ENCODE assay signal across 16 cellular contexts in genomic region chr3:13106308-13106970, GRCh38. TPM values are rescaled to one million over a fixed set of nuclear protein-coding genes. Genes with fewer than 3 reads are reported as not detected.
DNase-seq lines count a peak whose midpoint lies in the region; ATAC-seq and TF ChIP-seq lines count a peak whose summit lies in the region.
"Had no signal": no experiment of that assay in that cellular context is flagged by ENCODE, and none has a peak within 500 bp of the region (broad histone marks: within the 10 kb centered on the region; RNA-seq: fewer than 3 reads in every experiment).

No MANE protein-coding gene starts in this region.

- intact Hi-C loops in breast epithelium (cut with DNase I; ENCODE audit: low total_unique reads) (no loop called here), aorta (cut with DNase I) (no loop called here)
- intact Hi-C loops in naive thymus-derived CD4-positive, alpha-beta T cell (cut with micrococcal nuclease), result no loop called here

- no peaks in the 10 kb centered on the region for H3K36me3 ChIP-seq in breast epithelium
- no peaks in the 10 kb centered on the region for H3K36me3 ChIP-seq in aorta (ENCODE audit: control insufficient read depth in 1 of 2, insufficient read depth in 2 of 2, low read length in 1 of 2)
- H3K36me3 ChIP-seq in naive thymus-derived CD4-positive, alpha-beta T cell (ENCODE audit: control insufficient read depth in 2 of 3, insufficient read depth in 3 of 3, low read length in 3 of 3), result no peaks in the 10 kb centered on the region
- H3K36me3 ChIP-seq: neutrophil, Peyer's patch had no signal

- no peaks in the 10 kb centered on the region for H3K4me1 ChIP-seq in breast epithelium
- H3K4me1 ChIP-seq in aorta (ENCODE audit: control insufficient read depth in 1 of 2, insufficient read depth in 2 of 2, low read length in 2 of 2), result no peaks in the 10 kb centered on the region
- H3K4me1 ChIP-seq in naive thymus-derived CD4-positive, alpha-beta T cell (ENCODE audit: control insufficient read depth in 2 of 2, insufficient read depth in 2 of 2, low read length in 2 of 2), result peaks cover 8 to 12% of the 10 kb centered on the region in 2 donors

- DNase-seq in T47D (ENCODE audit: low read depth in 1 of 2, low spot score in 1 of 2) (peak; percentile 71 to 87), breast epithelium (ENCODE audit: low spot score in 2 of 2) (no peak), NCI-H2029 treated with DMSO at 0.1 percent for 48 hours (lab: John Stamatoyannopoulos, UW) (peak; percentile 33), epithelial cell of prostate (ENCODE audit: low read depth, low spot score) (no peak), aorta (peak; percentile 9 to 17), GM10266 (ENCODE audit: extremely low spot score) (no peak)
- DNase-seq in naive thymus-derived CD4-positive, alpha-beta T cell, result no peak
- DNase-seq: mesendoderm; MV-4-11; NCI-H2171 treated with DMSO at 0.1 percent for 48 hours; stimulated activated naive CD8-positive, alpha-beta T cell treated with anti-CD3 and anti-CD28 coated beads, Interleukin-15, amount 100 ng/mL, for 72 hours; T-helper 2 cell had no signal

- no peak overlapping the region for H3K4me3 Mint-ChIP-seq in naive thymus-derived CD4-positive, alpha-beta T cell
- H3K4me3 Mint-ChIP-seq: stimulated activated naive CD8-positive, alpha-beta T cell treated with anti-CD3 and anti-CD28 coated beads, Interleukin-15, amount 100 ng/mL, for 72 hours had no signal

- H3K9me3 ChIP-seq in breast epithelium (no peaks in the 10 kb centered on the region), aorta (ENCODE audit: control insufficient read depth, low read length) (no peaks in the 10 kb centered on the region)
- no peaks in the 10 kb centered on the region for H3K9me3 ChIP-seq in naive thymus-derived CD4-positive, alpha-beta T cell (ENCODE audit: control insufficient read depth in 2 of 3, low read length in 3 of 3)
- H3K9me3 ChIP-seq: neutrophil, Peyer's patch had no signal

- H3K27ac Mint-ChIP-seq in naive thymus-derived CD4-positive, alpha-beta T cell, result peak overlapping the region in 1 of 9 donors; percentile 45
- H3K27ac Mint-ChIP-seq: activated T-helper 2 cell treated with anti-CD3 and anti-CD28 coated beads, Interferon-gamma antibody, Interleukin-2, Interleukin-4, amounts not matched to agents 10 μg/mL and 5 μg/mL and 100 μg/mL, durations not matched to agents 14 hours and 24 hours and 36 hours; stimulated activated naive CD8-positive, alpha-beta T cell treated with anti-CD3 and anti-CD28 coated beads, Interleukin-15, amount 100 ng/mL, for 72 hours had no signal

- peaks cover 5 to 11% (median 8%) of the 10 kb centered on the region in 7 donors for H3K4me1 Mint-ChIP-seq in naive thymus-derived CD4-positive, alpha-beta T cell

- ATAC-seq in aorta (ENCODE audit: low FRiP score), result no peak
- no peak for ATAC-seq in naive thymus-derived CD4-positive, alpha-beta T cell
- ATAC-seq in GM19328 (IDR thresholded peaks at IDR 0.05; ENCODE audit: unreplicated experiment), result no peak
- ATAC-seq: stimulated activated naive CD8-positive, alpha-beta T cell treated with anti-CD3 and anti-CD28 coated beads, Interleukin-15, amount 100 ng/mL, for 72 hours had no signal

- peak overlapping the region in 1 of 2 donors; percentile 25 for H3K27ac ChIP-seq in breast epithelium
- peak overlapping the region; percentile 93 for H3K27ac ChIP-seq in epithelial cell of prostate
- no peak overlapping the region for H3K27ac ChIP-seq in aorta (ENCODE audit: low read depth in 1 of 2, low read length in 2 of 2)
- H3K27ac ChIP-seq in naive thymus-derived CD4-positive, alpha-beta T cell (ENCODE audit: low read depth, low read length), result no peak overlapping the region
- H3K27ac ChIP-seq: neutrophil, Peyer's patch had no signal

- H3K27me3 ChIP-seq in breast epithelium, result no peaks in the 10 kb centered on the region
- H3K27me3 ChIP-seq in aorta (ENCODE audit: control insufficient read depth in 1 of 2, insufficient read depth in 2 of 2, low read length in 1 of 2), result no peaks in the 10 kb centered on the region
- H3K27me3 ChIP-seq in naive thymus-derived CD4-positive, alpha-beta T cell (ENCODE audit: control insufficient read depth in 2 of 2, insufficient read depth in 2 of 2, low read length in 2 of 2), result no peaks in the 10 kb centered on the region
- H3K27me3 ChIP-seq: Peyer's patch had no signal

- no peak for TF ChIP-seq POLR2A in breast epithelium (IDR thresholded peaks at IDR 0.05)

- 64 to 68% methylated on average over 6 of the region's 6 CpGs for WGBS in aorta, 2 donors

- H3K4me3 ChIP-seq in breast epithelium (no peak overlapping the region), aorta (ENCODE audit: low read length in 2 of 2) (no peak overlapping the region)
- H3K4me3 ChIP-seq in naive thymus-derived CD4-positive, alpha-beta T cell (ENCODE audit: low read length), result no peak overlapping the region
- H3K4me3 ChIP-seq: Peyer's patch had no signal

- POLR2A ChIA-PET in naive thymus-derived CD4-positive, alpha-beta T cell (lab: Charles Lee), result no interaction called here

- no peak for TF ChIP-seq CTCF in breast epithelium (IDR thresholded peaks at IDR 0.05)
- TF ChIP-seq CTCF in GM10266 (IDR thresholded peaks at IDR 0.05; ENCODE audit: control insufficient read depth, insufficient read depth, low read depth, missing control alignments), result no peak

- CTCF ChIA-PET in naive thymus-derived CD4-positive, alpha-beta T cell (lab: Charles Lee), result no interaction called here

- no peaks in the 10 kb centered on the region for H3K36me3 Mint-ChIP-seq in naive thymus-derived CD4-positive, alpha-beta T cell

- no peaks in the 10 kb centered on the region for H3K27me3 Mint-ChIP-seq in naive thymus-derived CD4-positive, alpha-beta T cell
- H3K27me3 Mint-ChIP-seq: stimulated activated naive CD8-positive, alpha-beta T cell treated with anti-CD3 and anti-CD28 coated beads, Interleukin-15, amount 100 ng/mL, for 72 hours had no signal

- in situ Hi-C loops in T47D (cut with HindIII; ENCODE audit: low pct_unique_long_range_greater_than_20kb, low sequenced_read_pairs), result no loop called here

- no peaks in the 10 kb centered on the region for H3K9me3 Mint-ChIP-seq in naive thymus-derived CD4-positive, alpha-beta T cell
- H3K9me3 Mint-ChIP-seq: activated T-helper 2 cell treated with anti-CD3 and anti-CD28 coated beads, Interferon-gamma antibody, Interleukin-2, Interleukin-4, amounts not matched to agents 10 μg/mL and 5 μg/mL and 100 μg/mL, durations not matched to agents 14 hours and 24 hours and 36 hours; stimulated activated naive CD8-positive, alpha-beta T cell treated with anti-CD3 and anti-CD28 coated beads, Interleukin-15, amount 100 ng/mL, for 72 hours had no signal

RNA-seq across cellular contexts. Expression of gene IQSEC1, which starts 33.2 kb away (rescaled TPM):
- total RNA-seq in breast epithelium (10 to 100 TPM; 26.9 to 45.4 (median 26.9) TPM), aorta (10 to 100 TPM; 76.1 to 84.7 TPM)
- 10 to 100 TPM; 12.6 to 23.7 TPM for polyA plus RNA-seq in aorta
- total RNA-seq in naive thymus-derived CD4-positive, alpha-beta T cell, result 100 to 1,000 TPM in 1 of 5 experiments, 10 to 100 TPM in 4; 51.8 to 163 (median 79.5) TPM
- 10 to 100 TPM; 21.1 to 38.8 TPM for polyA plus RNA-seq in naive thymus-derived CD4-positive, alpha-beta T cell

Comparison
In these comparisons a context has a peak if more than half of its experiments do, and no peak if none do; other contexts are left out.
1. DNase-seq: peak in T47D (2 of 2), NCI-H2029 treated with DMSO at 0.1 percent for 48 hours (single experiment) and aorta (2 of 2); none in breast epithelium (0 of 2), epithelial cell of prostate (single experiment), naive thymus-derived CD4-positive, alpha-beta T cell (0 of 9) and GM10266 (single experiment).